In the genomic region with DNA sequence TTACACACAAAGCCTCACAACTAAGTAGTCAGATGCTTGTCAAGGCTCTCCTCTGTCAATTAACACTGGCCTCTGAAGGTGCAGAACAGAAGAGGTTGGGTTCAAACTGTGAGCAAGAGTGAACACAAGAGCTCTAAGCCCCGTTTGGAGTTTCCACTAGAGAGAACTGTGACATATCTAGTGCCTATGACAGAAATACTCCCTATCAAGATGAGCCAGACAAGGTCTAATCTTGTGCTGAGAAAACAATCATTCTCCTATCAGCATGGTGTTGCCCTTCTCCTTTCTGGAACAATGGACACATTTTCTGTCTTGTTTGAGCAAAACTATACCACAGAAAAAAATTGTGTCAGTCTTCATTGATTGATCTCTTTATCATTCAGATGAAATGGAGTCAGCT, we compare ENCODE assay signal across 12 cellular contexts.
"Had no signal": no experiment of that assay in that cellular context is flagged by ENCODE, and none has a peak within 500 bp of the region (broad histone marks: within the 10 kb centered on the region; RNA-seq: fewer than 3 reads in every experiment).

No MANE protein-coding gene starts in this region.

- H3K27me3 Mint-ChIP-seq: T-cell had no signal

- H3K36me3 Mint-ChIP-seq: T-cell had no signal

- H3K4me3 ChIP-seq: hepatocyte, right atrium auricular region, SK-N-MC, skin epidermis had no signal

- H3K79me2 ChIP-seq: hepatocyte had no signal

- H3K4me3 Mint-ChIP-seq: T-cell had no signal

- DNase-seq: brain microvascular endothelial cell, dermis blood vessel endothelial cell, kidney glomerular epithelial cell, midbrain, T-cell, T1000, trophoblast cell had no signal

- H3K4me2 ChIP-seq: hepatocyte had no signal

- H3K27ac Mint-ChIP-seq: activated naive CD4-positive, alpha-beta T cell treated with anti-CD3 and anti-CD28 coated beads, Interleukin-2, amount 50 U/mL, for 72 hours; T-cell had no signal

- H2AFZ ChIP-seq: hepatocyte had no signal

- H3K9me3 Mint-ChIP-seq: T-cell had no signal

- H3K27ac ChIP-seq: brain microvascular endothelial cell, hepatocyte, right atrium auricular region, SK-N-MC, skin epidermis had no signal

- H3K27me3 ChIP-seq: brain microvascular endothelial cell, hepatocyte, right atrium auricular region had no signal

- ATAC-seq: T-cell had no signal
